15 cellular contexts compared by ENCODE assay signal in genomic region chr20:59604770-59605665, GRCh38. TPM values are rescaled to one million over a fixed set of nuclear protein-coding genes. Genes with fewer than 3 reads are reported as not detected.
DNase-seq lines count a peak whose midpoint lies in the region; ATAC-seq and TF ChIP-seq lines count a peak whose summit lies in the region.
"Had no signal": no experiment of that assay in that cellular context is flagged by ENCODE, and none has a peak within 500 bp of the region (broad histone marks: within the 10 kb centered on the region; RNA-seq: fewer than 3 reads in every experiment).

No MANE protein-coding gene starts in this region.

- TF ChIP-seq CTCF in heart right ventricle (IDR thresholded peaks at IDR 0.05): no peak

- H4K91ac ChIP-seq in neuronal stem cell (ENCODE audit: low read depth, low read length, poor library complexity): no peak overlapping the region

- H3K18ac ChIP-seq in neuronal stem cell (ENCODE audit: low read length): peak overlapping the region; percentile 73

- H3K9me3 ChIP-seq in heart right ventricle (no peaks in the 10 kb centered on the region), neuronal stem cell (replicated peaks in 1 of 2; ENCODE audit: control insufficient read depth in 2 of 2, insufficient read depth in 1 of 2, low read depth in 1 of 2, low read length in 2 of 2) (no peaks in the 10 kb centered on the region)
- no peaks in the 10 kb centered on the region for H3K9me3 ChIP-seq in effector memory CD4-positive, alpha-beta T cell (ENCODE audit: control insufficient read depth, low read length)

- DNase-seq in G401 (ENCODE audit: low spot score) (peak; percentile 44), heart right ventricle (peak in 1 of 2 donors; percentile 23), neuronal stem cell (ENCODE audit: low spot score) (peak; percentile 18), NCI-H446 (lab: John Stamatoyannopoulos, UW) (no peak), occipital lobe (lab: John Stamatoyannopoulos, UW) (no peak)
- no peak for DNase-seq in effector memory CD4-positive, alpha-beta T cell
- DNase-seq: activated CD4-positive, alpha-beta T cell treated with anti-CD3 and anti-CD28 coated beads for 48 hours; activated gamma-delta T cell treated with Interleukin-2 at 50 U/mL for 16 hours; naive B cell; stimulated activated CD4-positive, alpha-beta T cell treated with anti-CD3 and anti-CD28 coated beads, Interleukin-15, amount 100 ng/mL, for 24 hours had no signal

- H3K27ac ChIP-seq in heart right ventricle (no peak overlapping the region), neuronal stem cell (replicated peaks; ENCODE audit: low read length) (no peak overlapping the region)
- H3K27ac ChIP-seq in effector memory CD4-positive, alpha-beta T cell (ENCODE audit: insufficient read depth, low read length, poor library complexity, severe bottlenecking): no peak overlapping the region

- no peak overlapping the region for H2AK5ac ChIP-seq in neuronal stem cell (ENCODE audit: low read depth, low read length)

- H3K36me3 ChIP-seq in heart right ventricle: no peaks in the 10 kb centered on the region
- no peaks in the 10 kb centered on the region for H3K36me3 ChIP-seq in neuronal stem cell (replicated peaks in 1 of 2; ENCODE audit: control insufficient read depth in 2 of 2, insufficient read depth in 2 of 2, low read length in 2 of 2)
- H3K36me3 ChIP-seq in effector memory CD4-positive, alpha-beta T cell (ENCODE audit: control insufficient read depth, insufficient read depth, low read length): no peaks in the 10 kb centered on the region

- no peak overlapping the region for H3K4ac ChIP-seq in neuronal stem cell (ENCODE audit: low read length)

- H3K4me1 ChIP-seq in heart right ventricle: peaks cover 0 to 16% (median 10%) of the 10 kb centered on the region in 9 donors
- H3K4me1 ChIP-seq in neuronal stem cell (ENCODE audit: control insufficient read depth in 2 of 2, insufficient read depth in 1 of 2, low read depth in 1 of 2, low read length in 2 of 2): peaks cover 0 to 3% of the 10 kb centered on the region in 2 donors
- H3K4me1 ChIP-seq in effector memory CD4-positive, alpha-beta T cell (ENCODE audit: control insufficient read depth, insufficient read depth, low read length, poor library complexity, severe bottlenecking): no peaks in the 10 kb centered on the region

- H3K4me3 ChIP-seq in heart right ventricle (peak overlapping the region in 8 of 10 donors; percentile 32 to 42 (median 34)), neuronal stem cell (ENCODE audit: low read length in 2 of 2) (peak overlapping the region in 1 of 2 donors; percentile 72)
- H3K4me3 ChIP-seq in effector memory CD4-positive, alpha-beta T cell (ENCODE audit: insufficient read depth, low read depth, low read length, poor library complexity, severe bottlenecking): no peak overlapping the region

- peaks cover 17 to 94% (median 73%) of the 10 kb centered on the region in 7 donors for H3K27me3 ChIP-seq in heart right ventricle
- peaks cover 9 to 71% (median 69%) of the 10 kb centered on the region in 3 experiments for H3K27me3 ChIP-seq in neuronal stem cell (ENCODE audit: control insufficient read depth in 3 of 3, insufficient read depth in 3 of 3, low read depth in 1 of 3, low read length in 3 of 3)
- no peaks in the 10 kb centered on the region for H3K27me3 ChIP-seq in effector memory CD4-positive, alpha-beta T cell (replicated peaks; ENCODE audit: control insufficient read depth, insufficient read depth, low read length, poor library complexity, severe bottlenecking)

- no peak overlapping the region for H4K8ac ChIP-seq in neuronal stem cell (ENCODE audit: low read depth, low read length)

- peak overlapping the region; percentile 66 for H3K9ac ChIP-seq in neuronal stem cell (ENCODE audit: low read depth, low read length, poor library complexity)

- no peak overlapping the region for H3K14ac ChIP-seq in neuronal stem cell (ENCODE audit: low read length)

- H2AFZ ChIP-seq in neuronal stem cell (ENCODE audit: low read length): peak overlapping the region; percentile 66

- peak overlapping the region; percentile 87 for H3K4me2 ChIP-seq in neuronal stem cell (ENCODE audit: insufficient read depth, low read length, poor library complexity, severe bottlenecking)

- intact Hi-C loops in heart right ventricle (cut with DNase I): loop anchor here in 2 of 10 donors (5.0 to 10.0 kb wide), 2 partner anchors 90 to 147 kb away; no protein-coding TSS in a partner anchor

- H2BK120ac ChIP-seq in neuronal stem cell (ENCODE audit: low read depth, low read length): no peak overlapping the region

- ATAC-seq in SK-N-SH treated with all-trans-retinoic acid at 6 μM for 48 hours (peak; percentile 48; the same call in 2 of the 3 replicates), heart right ventricle (peak in 5 of 8 donors; percentile 37 to 60 (median 45)), GM21529 (IDR thresholded peaks at IDR 0.05; ENCODE audit: unreplicated experiment) (no peak)
- ATAC-seq: stimulated activated memory B cell treated with anti-CD40 and anti-IgM and Interleukin-4, amounts not matched to agents 10 μg/mL and 1 μg/mL and 100 μg/mL, for 72 hours had no signal

- 2% methylated on average over 77 to 92 of the region's 92 CpGs for WGBS in heart right ventricle, 2 donors
- no CpG with 5 or more reads among the region's 92 CpGs for WGBS in neuronal stem cell (ENCODE audit: extremely low coverage in 2 of 2, insufficient read length in 2 of 2, insufficient replicate concordance in 1 of 2), 2 donors

- H3K23ac ChIP-seq in neuronal stem cell (ENCODE audit: low read depth, low read length, poor library complexity): peak overlapping the region; percentile 82

- H2BK12ac ChIP-seq in neuronal stem cell (ENCODE audit: low read length): no peak overlapping the region

- H3K79me1 ChIP-seq in neuronal stem cell (ENCODE audit: low read depth, low read length): no peaks in the 10 kb centered on the region

- H2BK5ac ChIP-seq in neuronal stem cell (ENCODE audit: low read length): no peak overlapping the region

- H2BK15ac ChIP-seq in neuronal stem cell (ENCODE audit: low read length): no peak overlapping the region

- in situ Hi-C loops in G401 (cut with HindIII; ENCODE audit: low sequenced_read_pairs): no loop called here

TF ChIP-seq in SK-N-SH treated with all-trans-retinoic acid at 6 μM for 48 hours, 23 proteins besides CTCF, POLR2A, EP300 and RAD21 (continues in another document):
- TF ChIP-seq ZFP30 (CRISPR knock-in tag; IDR thresholded peaks at IDR 0.05): no peak
- TF ChIP-seq ZNF8 (CRISPR knock-in tag; IDR thresholded peaks at IDR 0.05): no peak
- TF ChIP-seq OSR1 (CRISPR knock-in tag; IDR thresholded peaks at IDR 0.05): no peak
- no peak for TF ChIP-seq PPARA (CRISPR knock-in tag; IDR thresholded peaks at IDR 0.05; ENCODE audit: borderline replicate concordance)
- no peak for TF ChIP-seq BACH2 (CRISPR knock-in tag; IDR thresholded peaks at IDR 0.05; ENCODE audit: borderline replicate concordance)
- TF ChIP-seq RARB (CRISPR knock-in tag; IDR thresholded peaks at IDR 0.05): no peak
- no peak for TF ChIP-seq CSRNP3 (CRISPR knock-in tag; IDR thresholded peaks at IDR 0.05)
- no peak for TF ChIP-seq TCF4 (CRISPR knock-in tag; IDR thresholded peaks at IDR 0.05; ENCODE audit: borderline replicate concordance)
- TF ChIP-seq GLIS3 (CRISPR knock-in tag; IDR thresholded peaks at IDR 0.05): no peak
- no peak for TF ChIP-seq ARNTL (CRISPR knock-in tag; IDR thresholded peaks at IDR 0.05; ENCODE audit: borderline replicate concordance, low read depth)
- TF ChIP-seq TSHZ2 (CRISPR knock-in tag; IDR thresholded peaks at IDR 0.05): no peak
- no peak for TF ChIP-seq ISL1 (CRISPR knock-in tag; IDR thresholded peaks at IDR 0.05)
- no peak for TF ChIP-seq SNAI2 (CRISPR knock-in tag; IDR thresholded peaks at IDR 0.05)
- no peak for TF ChIP-seq ZFP3 (CRISPR knock-in tag; IDR thresholded peaks at IDR 0.05)

RNA-seq across cellular contexts. Expression of gene PHACTR3, which starts 0.7 kb away (rescaled TPM):
- total RNA-seq in G401 (2014; rRNA removed; shearing (Covaris generic)): not detected in 2 replicates
- total RNA-seq in heart right ventricle (10 to 100 TPM in 2 of 10 donors, 1 to 10 TPM in 6, under 1 TPM in 2; 0.51 to 24.1 (median 3.7) TPM), occipital lobe (42.1 TPM)
- polyA plus RNA-seq in heart right ventricle: 1 to 10 TPM in 1 of 2 donors, under 1 TPM in 1; 0.54 to 7.1 TPM
- polyA plus RNA-seq in neuronal stem cell (2013, experiment 1 of 2): 0.28 TPM
- polyA plus RNA-seq in neuronal stem cell (2013, experiment 2 of 2): 0.22 TPM
- total RNA-seq: NCI-H460, SK-MEL-5 had no signal

Comparison
In these comparisons a context has a peak if more than half of its experiments do, and no peak if none do; other contexts are left out.
1. DNase-seq: peak in G401 (single experiment) and neuronal stem cell (single experiment); none in NCI-H446 (0 of 2), effector memory CD4-positive, alpha-beta T cell (0 of 3) and occipital lobe (single experiment).